Comparison of ENCODE assay signal across 11 cellular contexts in genomic region chr7:27032843-27033242, GRCh38.
DNase-seq lines count a peak whose midpoint lies in the region; ATAC-seq and TF ChIP-seq lines count a peak whose summit lies in the region.
"Had no signal": no experiment of that assay in that cellular context is flagged by ENCODE, and none has a peak within 500 bp of the region (broad histone marks: within the 10 kb centered on the region; RNA-seq: fewer than 3 reads in every experiment).

No MANE protein-coding gene starts in this region.

- intact Hi-C loops in right cardiac atrium (cut with DNase I), result no loop called here

- CTCF ChIA-PET in activated CD8-positive, alpha-beta T cell treated with anti-CD3 and anti-CD28 coated beads, Interleukin-2, amount 10 ng/mL, durations not matched to agents 7 days and 5 days (lab: Charles Lee), result no interaction called here

- no peaks in the 10 kb centered on the region for H3K9me3 Mint-ChIP-seq in activated CD8-positive, alpha-beta T cell treated with anti-CD3 and anti-CD28 coated beads, Interleukin-2, amount 10 ng/mL, durations not matched to agents 7 days and 5 days (ENCODE audit: insufficient read depth)

- no peaks in the 10 kb centered on the region for H3K27me3 Mint-ChIP-seq in activated CD8-positive, alpha-beta T cell treated with anti-CD3 and anti-CD28 coated beads, Interleukin-2, amount 10 ng/mL, durations not matched to agents 7 days and 5 days (ENCODE audit: low read depth)

- no peak overlapping the region for H3K27ac Mint-ChIP-seq in activated CD8-positive, alpha-beta T cell treated with anti-CD3 and anti-CD28 coated beads, Interleukin-2, amount 10 ng/mL, durations not matched to agents 7 days and 5 days

- no peak for ATAC-seq in right cardiac atrium
- no peak for ATAC-seq in activated CD8-positive, alpha-beta T cell treated with anti-CD3 and anti-CD28 coated beads, Interleukin-2, amount 10 ng/mL, durations not matched to agents 7 days and 5 days

- TF ChIP-seq CTCF in AG10803 (conservative IDR thresholded peaks at IDR 0.05; ENCODE audit: low read length) (no peak), foreskin fibroblast (IDR thresholded peaks at IDR 0.05; ENCODE audit: low read depth, low read length) (no peak)

- no peaks in the 10 kb centered on the region for H3K4me1 ChIP-seq in right cardiac atrium (ENCODE audit: control insufficient read depth, insufficient read depth, low read length)

- DNase-seq in AG10803 (ENCODE audit: low read depth), result peak; percentile 60
- DNase-seq in EL, result peak; percentile 33
- DNase-seq in NCI-H2081 treated with DMSO at 0.1 percent for 48 hours (lab: John Stamatoyannopoulos, UW), result peak; percentile 7
- DNase-seq in foreskin fibroblast, result peak; percentile 27 to 38
- no peak for DNase-seq in cerebellar cortex (ENCODE audit: low spot score)
- no peak for DNase-seq in NCI-H2196 treated with DMSO at 0.1 percent for 48 hours (lab: John Stamatoyannopoulos, UW; ENCODE audit: unreplicated experiment)
- DNase-seq in right cardiac atrium, result no peak
- no peak for DNase-seq in activated CD8-positive, alpha-beta T cell treated with anti-CD3 and anti-CD28 coated beads, Interleukin-2, amount 10 ng/mL, durations not matched to agents 7 days and 5 days
- DNase-seq: T1000 had no signal

- 31% methylated on average over 1 of the region's 1 CpG for WGBS in right cardiac atrium

- POLR2A ChIA-PET in activated CD8-positive, alpha-beta T cell treated with anti-CD3 and anti-CD28 coated beads, Interleukin-2, amount 10 ng/mL, durations not matched to agents 7 days and 5 days (lab: Charles Lee), result no interaction called here

- H3K4me1 Mint-ChIP-seq in activated CD8-positive, alpha-beta T cell treated with anti-CD3 and anti-CD28 coated beads, Interleukin-2, amount 10 ng/mL, durations not matched to agents 7 days and 5 days (ENCODE audit: low read depth), result peaks cover 16% of the 10 kb centered on the region

- peaks cover 9% of the 10 kb centered on the region for H3K36me3 Mint-ChIP-seq in activated CD8-positive, alpha-beta T cell treated with anti-CD3 and anti-CD28 coated beads, Interleukin-2, amount 10 ng/mL, durations not matched to agents 7 days and 5 days (ENCODE audit: low read depth)

- no peak overlapping the region for H3K27ac ChIP-seq in right cardiac atrium (ENCODE audit: low read length)
- H3K27ac ChIP-seq: KMS-11 had no signal

- no peak overlapping the region for H3K4me3 Mint-ChIP-seq in activated CD8-positive, alpha-beta T cell treated with anti-CD3 and anti-CD28 coated beads, Interleukin-2, amount 10 ng/mL, durations not matched to agents 7 days and 5 days

- no peaks in the 10 kb centered on the region for H3K9me3 ChIP-seq in right cardiac atrium (ENCODE audit: control insufficient read depth, low read length)

- no peaks in the 10 kb centered on the region for H3K27me3 ChIP-seq in right cardiac atrium (ENCODE audit: control insufficient read depth, insufficient read depth)

- H3K4me3 ChIP-seq in AG10803 (ENCODE audit: low read length) (no peak overlapping the region), foreskin fibroblast (ENCODE audit: low read depth in 1 of 2, low read length in 2 of 2) (no peak overlapping the region), right cardiac atrium (ENCODE audit: low read length) (no peak overlapping the region)
- H3K4me3 ChIP-seq: lung had no signal

Comparison
In these comparisons a context has a peak if more than half of its experiments do, and no peak if none do; other contexts are left out.
1. DNase-seq: peak in AG10803 (single experiment), EL (single experiment), NCI-H2081 treated with DMSO at 0.1 percent for 48 hours (single experiment) and foreskin fibroblast (2 of 2); none in cerebellar cortex (single experiment), NCI-H2196 treated with DMSO at 0.1 percent for 48 hours (single experiment), right cardiac atrium (0 of 3) and activated CD8-positive, alpha-beta T cell treated with anti-CD3 and anti-CD28 coated beads, Interleukin-2, amount 10 ng/mL, durations not matched to agents 7 days and 5 days (single experiment).